Comparison of ENCODE assay signal across 10 cellular contexts in the genomic region with DNA sequence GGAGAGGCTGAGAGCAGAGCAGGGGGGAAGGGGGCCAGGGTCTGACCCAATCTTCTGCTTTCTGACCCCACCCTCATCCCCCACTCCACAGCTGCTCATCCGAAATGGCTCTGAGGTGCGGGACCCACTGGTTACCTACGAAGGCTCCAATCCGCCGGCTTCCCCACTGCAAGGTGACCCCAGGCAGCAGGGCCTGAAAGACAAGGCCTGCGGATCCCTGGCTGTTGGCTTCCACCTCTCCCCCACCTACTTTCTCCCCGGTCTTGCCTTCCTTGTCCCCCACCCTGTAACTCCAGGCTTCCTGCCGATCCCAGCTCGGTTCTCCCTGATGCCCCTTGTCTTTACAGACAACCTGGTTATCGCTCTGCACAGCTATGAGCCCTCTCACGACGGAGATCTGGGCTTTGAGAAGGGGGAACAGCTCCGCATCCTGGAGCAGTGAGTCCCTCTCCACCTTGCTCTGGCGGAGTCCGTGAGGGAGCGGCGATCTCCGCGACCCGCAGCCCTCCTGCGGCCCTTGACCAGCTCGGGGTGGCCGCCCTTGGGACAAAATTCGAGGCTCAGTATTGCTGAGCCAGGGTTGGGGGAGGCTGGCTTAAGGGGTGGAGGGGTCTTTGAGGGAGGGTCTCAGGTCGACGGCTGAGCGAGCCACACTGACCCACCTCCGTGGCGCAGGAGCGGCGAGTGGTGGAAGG. TPM values are rescaled to one million over a fixed set of nuclear protein-coding genes. Genes with fewer than 3 reads are reported as not detected.
DNase-seq lines count a peak whose midpoint lies in the region; TF ChIP-seq lines count a peak whose summit lies in the region.
"Had no signal": no experiment of that assay in that cellular context is flagged by ENCODE, and none has a peak within 500 bp of the region (broad histone marks: within the 10 kb centered on the region; RNA-seq: fewer than 3 reads in every experiment).

No MANE protein-coding gene starts in this region.

- no peaks in the 10 kb centered on the region for H3K27me3 ChIP-seq in iPS-20b (ENCODE audit: insufficient read depth, low read length)
- no peaks in the 10 kb centered on the region for H3K27me3 ChIP-seq in WERI-Rb-1 (ENCODE audit: insufficient read depth, low read depth, severe bottlenecking)

- H3K79me2 ChIP-seq in OCI-LY7 (ENCODE audit: insufficient read depth, low read depth, low read length): peaks cover 26% of the 10 kb centered on the region; the same call in 1 of the 2 replicates

- peaks cover 56% of the 10 kb centered on the region for H3K36me3 ChIP-seq in OCI-LY7 (ENCODE audit: insufficient read depth, low read length)
- peaks cover 10% of the 10 kb centered on the region; the same call in 1 of the 2 replicates for H3K36me3 ChIP-seq in iPS-20b (ENCODE audit: insufficient read depth, low read depth, low read length)
- no peaks in the 10 kb centered on the region for H3K36me3 ChIP-seq in WERI-Rb-1
- H3K36me3 ChIP-seq: gastroesophageal sphincter had no signal

- H3K4me1 Mint-ChIP-seq in Calu3 (ENCODE audit: low read depth, unreplicated experiment): peaks cover 20% of the 10 kb centered on the region

- peak overlapping the region; percentile 74; the same call in 1 of the 2 replicates for H3K9ac ChIP-seq in iPS-20b (ENCODE audit: low read depth, low read length)

- H3K4me2 ChIP-seq in OCI-LY7 (ENCODE audit: low read length): peak overlapping the region; percentile 80

- BruUV-seq in Calu3 (replicated peaks; lab: Mats Ljungman, UMichigan) (no TSS peak), OCI-LY7 (replicated peaks; lab: Mats Ljungman, UMichigan) (no TSS peak)

- DNase-seq in Calu3 (no peak), OCI-LY7 (ENCODE audit: low spot score) (no peak), foreskin melanocyte (no peak), T1000 (lab: John Stamatoyannopoulos, UW) (no peak), WERI-Rb-1 (no peak)
- DNase-seq: NCI-H1694 treated with DMSO at 0.1 percent for 48 hours had no signal

- peak overlapping the region; percentile 84 for H3K27ac Mint-ChIP-seq in Calu3 (ENCODE audit: unreplicated experiment)
- H3K27ac Mint-ChIP-seq: dendritic cell treated with granulocyte-macrophage colony-stimulating factor and Interleukin-4, amounts not matched to agents 40 ng/mL and 50 ng/mL, for 4 days had no signal

- no peaks in the 10 kb centered on the region for H3K9me2 ChIP-seq in OCI-LY7 (ENCODE audit: insufficient read depth, low read length)

- CTCF ChIA-PET in Calu3 (lab: Charles Lee): interaction anchor here (0.8 kb wide), 1 partner anchor 10 kb away, joined by 5 read pairs; no protein-coding TSS in a partner anchor
- CTCF ChIA-PET in OCI-LY7 (lab: Charles Lee; ENCODE audit: unreplicated experiment): interaction anchor here (0.9 kb wide), 1 partner anchor 21 kb away, joined by 3 read pairs; no protein-coding TSS in a partner anchor

- no peaks in the 10 kb centered on the region for H3K9me3 ChIP-seq in OCI-LY7 (ENCODE audit: low read length)
- H3K9me3 ChIP-seq in iPS-20b (ENCODE audit: insufficient read depth, low read depth, low read length): no peaks in the 10 kb centered on the region
- H3K9me3 ChIP-seq in WERI-Rb-1 (ENCODE audit: severe bottlenecking): no peaks in the 10 kb centered on the region
- H3K9me3 ChIP-seq: gastroesophageal sphincter had no signal

- POLR2A ChIA-PET in OCI-LY7 (lab: Charles Lee): interaction anchor here (1.0 to 1.9 kb wide), 6 partner anchors 9 to 26 kb away, joined by 3 to 9 read pairs (median 6); partner anchors contain the start of gene LCK

- no peaks in the 10 kb centered on the region for H4K20me1 ChIP-seq in OCI-LY7 (ENCODE audit: insufficient read depth, low read length)

- H3K4me3 ChIP-seq in OCI-LY7 (ENCODE audit: low read depth, low read length, poor library complexity, severe bottlenecking) (peak overlapping the region; percentile 71), iPS-20b (ENCODE audit: low read length) (peak overlapping the region; percentile 59; the same call in 1 of the 2 replicates), WERI-Rb-1 (ENCODE audit: low read depth, low read length) (no peak overlapping the region)

- H3K9me3 Mint-ChIP-seq in Calu3 (ENCODE audit: low read depth, unreplicated experiment): no peaks in the 10 kb centered on the region
- H3K9me3 Mint-ChIP-seq: dendritic cell treated with granulocyte-macrophage colony-stimulating factor and Interleukin-4, amounts not matched to agents 40 ng/mL and 50 ng/mL, for 4 days had no signal

- H3K27ac ChIP-seq in OCI-LY7 (ENCODE audit: low read depth, low read length, poor library complexity, severe bottlenecking): peak overlapping the region; percentile 91
- peak overlapping the region; percentile 84 for H3K27ac ChIP-seq in iPS-20b (ENCODE audit: low read length)
- no peak overlapping the region for H3K27ac ChIP-seq in WERI-Rb-1
- H3K27ac ChIP-seq: gastroesophageal sphincter had no signal

- no peak for TF ChIP-seq CTCF in Calu3 (IDR thresholded peaks at IDR 0.05; ENCODE audit: unreplicated experiment)
- no peak for TF ChIP-seq CTCF in OCI-LY7 (conservative IDR thresholded peaks at IDR 0.05; ENCODE audit: low read length)
- no peak for TF ChIP-seq CTCF in WERI-Rb-1 (IDR thresholded peaks at IDR 0.05; ENCODE audit: low read depth, low read length)

- H3K27me3 Mint-ChIP-seq in Calu3 (ENCODE audit: unreplicated experiment): peaks cover 39% of the 10 kb centered on the region

- peaks cover 49% of the 10 kb centered on the region for H3K4me1 ChIP-seq in OCI-LY7 (ENCODE audit: insufficient read depth, low read length, poor library complexity, severe bottlenecking)
- H3K4me1 ChIP-seq in iPS-20b (ENCODE audit: insufficient read depth, low read length): peaks cover 18% of the 10 kb centered on the region; the same call in 1 of the 2 replicates

- H3K4me3 Mint-ChIP-seq in Calu3 (ENCODE audit: low read depth, unreplicated experiment): no peak overlapping the region
- H3K4me3 Mint-ChIP-seq: dendritic cell treated with granulocyte-macrophage colony-stimulating factor and Interleukin-4, amounts not matched to agents 40 ng/mL and 50 ng/mL, for 4 days had no signal

- peaks cover 5% of the 10 kb centered on the region for H3K36me3 Mint-ChIP-seq in Calu3 (ENCODE audit: insufficient read depth, unreplicated experiment)

- no peak overlapping the region for H2AFZ ChIP-seq in OCI-LY7 (ENCODE audit: low read length)

- intact Hi-C loops in Calu3 (cut with micrococcal nuclease; ENCODE audit: unreplicated experiment): no loop called here
- intact Hi-C loops in OCI-LY7 (cut with micrococcal nuclease; ENCODE audit: unreplicated experiment): no loop called here

RNA-seq across cellular contexts. Expression of gene HDAC1, which starts 17.1 kb away (rescaled TPM):
- 186 and 197 TPM in 2 replicates for total RNA-seq in Calu3 (2022)
- total RNA-seq in OCI-LY7 (2014; rRNA removed; shearing (Covaris generic)): 259 and 270 TPM in 2 replicates
- 254 and 263 TPM in 2 replicates for total RNA-seq in OCI-LY7 (2022)

RNA-seq across cellular contexts. Expression of gene LCK, which starts 23.7 kb away (rescaled TPM):
- total RNA-seq in Calu3 (2022) (0.66 and 0.88 TPM in 2 replicates), OCI-LY7 (2022) (135 and 146 TPM in 2 replicates)
- 217 and 218 TPM in 2 replicates for total RNA-seq in OCI-LY7 (2014; rRNA removed; shearing (Covaris generic))

RNA-seq across cellular contexts. Expression of gene FAM167B, which starts 27.8 kb away (rescaled TPM):
- total RNA-seq in Calu3 (2022) (1.5 and 1.8 TPM in 2 replicates), OCI-LY7 (2022) (1.8 and 3.1 TPM in 2 replicates)
- 1.1 and 1.6 TPM in 2 replicates for total RNA-seq in OCI-LY7 (2014; rRNA removed; shearing (Covaris generic))
- total RNA-seq: HT-29 had no signal

RNA-seq across cellular contexts. Expression of gene EIF3I, which starts 52.6 kb away (rescaled TPM):
- total RNA-seq in Calu3 (2022) (178 and 186 TPM in 2 replicates), OCI-LY7 (2022) (193 and 207 TPM in 2 replicates)
- total RNA-seq in OCI-LY7 (2014; rRNA removed; shearing (Covaris generic)): 144 and 182 TPM in 2 replicates

RNA-seq across cellular contexts. Expression of gene TMEM234, which starts 52.6 kb away (rescaled TPM):
- 31.6 and 35.5 TPM in 2 replicates for total RNA-seq in Calu3 (2022)
- 14.9 and 17.1 TPM in 2 replicates for total RNA-seq in OCI-LY7 (2014; rRNA removed; shearing (Covaris generic))
- total RNA-seq in OCI-LY7 (2022): 17.5 and 24.5 TPM in 2 replicates

Comparison
In these comparisons a context has a peak if more than half of its experiments do, and no peak if none do; other contexts are left out.
1. RNA of gene LCK, which starts 23.7 kb away (total RNA-seq): 135 to 218 TPM in OCI-LY7; 0.66 to 0.88 TPM in Calu3; every median in the first group is over 10 times any median in the second.